ENCODE assay signal across 15 cellular contexts in genomic region chr2:239192975-239193374, GRCh38.
DNase-seq lines count a peak whose midpoint lies in the region; ATAC-seq, FAIRE-seq and TF ChIP-seq lines count a peak whose summit lies in the region.
"Had no signal": no experiment of that assay in that cellular context is flagged by ENCODE, and none has a peak within 500 bp of the region (broad histone marks: within the 10 kb centered on the region; RNA-seq: fewer than 3 reads in every experiment).

No MANE protein-coding gene starts in this region.

- H2AFZ ChIP-seq in mammary epithelial cell (ENCODE audit: low read depth, low read length), result no peak overlapping the region

- no peak for FAIRE-seq in kidney (lab: Jason Lieb, UNC)
- FAIRE-seq: H54, HepG2 had no signal

- H3K9ac ChIP-seq in kidney (ENCODE audit: low read length in 2 of 2) (no peak overlapping the region), mammary epithelial cell (ENCODE audit: insufficient read depth, low read length) (no peak overlapping the region)

- H3K36me3 Mint-ChIP-seq in stimulated activated naive B cell treated with anti-CD40 and anti-IgM and Interleukin-4, amounts not matched to agents 10 μg/mL and 1 μg/mL and 100 μg/mL, for 72 hours, result peaks cover 24 to 55% of the 10 kb centered on the region in 2 donors

- H3K36me3 ChIP-seq in body of pancreas (replicated peaks in 1 of 2; ENCODE audit: insufficient read depth in 1 of 2, low read depth in 2 of 2) (peaks cover 0 to 2% of the 10 kb centered on the region in 2 donors), kidney (ENCODE audit: control insufficient read depth in 1 of 2, insufficient read depth in 2 of 2, low read length in 2 of 2) (peaks cover 7 to 16% of the 10 kb centered on the region in 2 donors), sigmoid colon (peaks cover 16 to 51% (median 27%) of the 10 kb centered on the region in 4 donors), mammary epithelial cell (ENCODE audit: insufficient read depth, low read length) (no peaks in the 10 kb centered on the region)

- H3K27ac ChIP-seq in VCaP, result peak overlapping the region; percentile 13; the same call in 1 of the 2 replicates
- H3K27ac ChIP-seq in body of pancreas, result no peak overlapping the region
- no peak overlapping the region for H3K27ac ChIP-seq in kidney (ENCODE audit: low read depth in 2 of 2, low read length in 2 of 2)
- H3K27ac ChIP-seq in sigmoid colon, result peak overlapping the region in 3 of 4 donors; percentile 29 to 54 (median 36)
- no peak overlapping the region for H3K27ac ChIP-seq in mammary epithelial cell (ENCODE audit: insufficient read depth, low read depth, low read length)
- H3K27ac ChIP-seq: RWPE1 had no signal

- in situ Hi-C loops in mammary epithelial cell (cut with MboI; ENCODE audit: low sequenced_read_pairs in 2 of 2), result no loop called here

- H4K20me1 ChIP-seq in mammary epithelial cell (ENCODE audit: insufficient read depth, low read length), result no peaks in the 10 kb centered on the region

- CTCF ChIA-PET in mammary epithelial cell (lab: Charles Lee; ENCODE audit: low non-redundant PET), result no interaction called here

- H3K9me3 ChIP-seq in body of pancreas (no peaks in the 10 kb centered on the region), kidney (ENCODE audit: control insufficient read depth in 1 of 2, low read length in 2 of 2) (peaks cover 0 to 4% of the 10 kb centered on the region in 2 donors), sigmoid colon (no peaks in the 10 kb centered on the region), mammary epithelial cell (replicated peaks; ENCODE audit: insufficient read depth, low read length) (peaks cover 7% of the 10 kb centered on the region)

- ATAC-seq in body of pancreas (no peak), HG02610 (IDR thresholded peaks at IDR 0.05; ENCODE audit: unreplicated experiment) (no peak)
- ATAC-seq in stimulated activated naive B cell treated with anti-CD40 and anti-IgM and Interleukin-4, amounts not matched to agents 10 μg/mL and 1 μg/mL and 100 μg/mL, for 72 hours (replicated peaks), result no peak
- ATAC-seq: HepG2 had no signal

- H3K9me3 Mint-ChIP-seq in stimulated activated naive B cell treated with anti-CD40 and anti-IgM and Interleukin-4, amounts not matched to agents 10 μg/mL and 1 μg/mL and 100 μg/mL, for 72 hours, result peaks cover 4% of the 10 kb centered on the region in 2 donors

- intact Hi-C loops in body of pancreas (cut with DNase I) (no loop called here), kidney (cut with DNase I) (no loop called here), sigmoid colon (cut with DNase I) (no loop called here), mammary epithelial cell (cut with micrococcal nuclease) (no loop called here)

- TF ChIP-seq EP300 in sigmoid colon (IDR thresholded peaks at IDR 0.05), result no peak

- no peaks in the 10 kb centered on the region for H3K27me3 ChIP-seq in body of pancreas
- no peaks in the 10 kb centered on the region for H3K27me3 ChIP-seq in sigmoid colon
- no peaks in the 10 kb centered on the region for H3K27me3 ChIP-seq in mammary epithelial cell (ENCODE audit: insufficient read depth, low read length)

- no peaks in the 10 kb centered on the region for H3K79me2 ChIP-seq in mammary epithelial cell (ENCODE audit: insufficient read depth, low read length)

- H3K4me3 ChIP-seq in body of pancreas (no peak overlapping the region), kidney (ENCODE audit: low read length in 2 of 2) (no peak overlapping the region), sigmoid colon (no peak overlapping the region), mammary epithelial cell (replicated peaks in 1 of 3; ENCODE audit: insufficient read depth in 1 of 3, low read depth in 2 of 3, low read length in 3 of 3) (no peak overlapping the region)

- no peak for TF ChIP-seq CTCF in VCaP (conservative IDR thresholded peaks at IDR 0.05)
- no peak for TF ChIP-seq CTCF in body of pancreas (IDR thresholded peaks at IDR 0.05)
- no peak for TF ChIP-seq CTCF in kidney (IDR thresholded peaks at IDR 0.05; ENCODE audit: borderline replicate concordance, extremely low read depth, insufficient read depth)
- TF ChIP-seq CTCF in sigmoid colon (IDR thresholded peaks at IDR 0.05), result no peak
- no peak for TF ChIP-seq CTCF in mammary epithelial cell (conservative IDR thresholded peaks at IDR 0.05 in 1 of 2, IDR thresholded peaks at IDR 0.05 in 1 of 2; ENCODE audit: extremely low read depth in 1 of 2, insufficient read depth in 1 of 2, low read depth in 1 of 2, low read length in 2 of 2)

- H3K27me3 Mint-ChIP-seq in stimulated activated naive B cell treated with anti-CD40 and anti-IgM and Interleukin-4, amounts not matched to agents 10 μg/mL and 1 μg/mL and 100 μg/mL, for 72 hours, result no peaks in the 10 kb centered on the region

- H3K27ac Mint-ChIP-seq in stimulated activated naive B cell treated with anti-CD40 and anti-IgM and Interleukin-4, amounts not matched to agents 10 μg/mL and 1 μg/mL and 100 μg/mL, for 72 hours, result no peak overlapping the region

- no peak overlapping the region for H3K4me2 ChIP-seq in mammary epithelial cell (ENCODE audit: insufficient read depth, low read depth, low read length)

- 84 to 92% methylated on average over 8 of the region's 8 CpGs for WGBS in body of pancreas, 2 donors
- WGBS in sigmoid colon, 2 donors, result 91 to 94% methylated on average over 8 of the region's 8 CpGs
- 98% methylated on average over 7 of the region's 8 CpGs for WGBS in mammary epithelial cell (ENCODE audit: low coverage, missing lambda C conversion rate)

- H3K4me3 Mint-ChIP-seq in stimulated activated naive B cell treated with anti-CD40 and anti-IgM and Interleukin-4, amounts not matched to agents 10 μg/mL and 1 μg/mL and 100 μg/mL, for 72 hours, result no peak overlapping the region

- BruUV-seq in mammary epithelial cell (replicated peaks; lab: Mats Ljungman, UMichigan), result no TSS peak

- DNase-seq in body of pancreas, result peak in 3 of 4 donors; percentile 1 to 2 (median 2)
- peak; percentile 35 for DNase-seq in kidney
- DNase-seq in sigmoid colon, result peak; percentile 38
- DNase-seq in mammary epithelial cell, result no peak
- DNase-seq in stimulated activated naive B cell treated with anti-CD40 and anti-IgM and Interleukin-4, amounts not matched to agents 10 μg/mL and 1 μg/mL and 100 μg/mL, for 72 hours, result no peak
- no peak for DNase-seq in GOT3 (lab: John Stamatoyannopoulos, UW)
- DNase-seq: Karpas-422, NCI-H1105 treated with DMSO at 0.1 percent for 48 hours, NCI-H187, NCI-H446 had no signal

- H3K4me1 ChIP-seq in body of pancreas, result no peaks in the 10 kb centered on the region
- peaks cover 0 to 3% of the 10 kb centered on the region in 2 donors for H3K4me1 ChIP-seq in kidney (ENCODE audit: control insufficient read depth in 1 of 2, insufficient read depth in 1 of 2, low read depth in 1 of 2, low read length in 2 of 2)
- H3K4me1 ChIP-seq in sigmoid colon, result peaks cover 0 to 52% (median 44%) of the 10 kb centered on the region in 4 donors
- H3K4me1 ChIP-seq in mammary epithelial cell (ENCODE audit: insufficient read depth, low read length), result no peaks in the 10 kb centered on the region

- TF ChIP-seq POLR2A in body of pancreas (IDR thresholded peaks at IDR 0.05) (no peak), sigmoid colon (IDR thresholded peaks at IDR 0.05) (no peak)

- H3K4me1 Mint-ChIP-seq in stimulated activated naive B cell treated with anti-CD40 and anti-IgM and Interleukin-4, amounts not matched to agents 10 μg/mL and 1 μg/mL and 100 μg/mL, for 72 hours, result peaks cover 0 to 5% of the 10 kb centered on the region in 2 donors

- dilution Hi-C loops in mammary epithelial cell (cut with HindIII; ENCODE audit: low sequenced_read_pairs), result no loop called here

Comparison
In these comparisons a context has a peak if more than half of its experiments do, and no peak if none do; other contexts are left out.
1. H3K27ac ChIP-seq: peak in VCaP (single experiment) and sigmoid colon (3 of 4); none in body of pancreas (0 of 4), kidney (0 of 2) and mammary epithelial cell (single experiment).
2. DNase-seq: peak in body of pancreas (3 of 4), kidney (single experiment) and sigmoid colon (single experiment); none in mammary epithelial cell (single experiment), stimulated activated naive B cell treated with anti-CD40 and anti-IgM and Interleukin-4, amounts not matched to agents 10 μg/mL and 1 μg/mL and 100 μg/mL, for 72 hours (single experiment) and GOT3 (single experiment).